ENCODE assay signal across 26 cellular contexts in the genomic region with DNA sequence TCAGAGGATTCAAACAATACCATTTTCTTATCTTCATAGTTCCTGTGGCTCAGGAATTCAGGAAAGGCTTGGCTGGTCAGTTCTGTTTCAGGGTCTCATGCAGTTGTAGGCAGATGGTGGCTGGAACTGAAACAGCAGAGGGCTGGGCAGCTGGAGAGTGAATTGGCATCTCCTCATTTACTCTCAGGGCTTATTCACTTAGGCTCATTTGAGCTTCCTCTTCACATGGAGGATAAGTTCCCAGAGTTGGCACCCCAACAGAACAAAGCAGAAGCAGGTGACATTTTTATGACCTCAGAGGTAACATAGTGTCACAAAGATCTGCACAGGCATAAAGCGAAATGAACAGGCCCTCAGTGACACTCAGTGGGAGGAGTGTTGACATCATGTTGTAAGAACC.
A peak's percentile ranks its signal among the peaks of the same experiment; 100 is the strongest.
DNase-seq lines count a peak whose midpoint lies in the region; ATAC-seq and TF ChIP-seq lines count a peak whose summit lies in the region.
"Had no signal": no experiment of that assay in that cellular context is flagged by ENCODE, and none has a peak within 500 bp of the region (broad histone marks: within the 10 kb centered on the region; RNA-seq: fewer than 3 reads in every experiment).

No MANE protein-coding gene starts in this region.

- H2BK120ac ChIP-seq in mesendoderm (ENCODE audit: low read depth, low read length) = no peak overlapping the region

- H3K79me2 ChIP-seq in mesendoderm (ENCODE audit: control insufficient read depth, insufficient read depth, low read length) = no peaks in the 10 kb centered on the region

- no peak overlapping the region for H2BK15ac ChIP-seq in mesendoderm (replicated peaks; ENCODE audit: low read depth)

- no peaks in the 10 kb centered on the region for H3K79me1 ChIP-seq in mesendoderm (ENCODE audit: low read length)

- no peak overlapping the region for H4K5ac ChIP-seq in mesendoderm (ENCODE audit: low read length)

- TF ChIP-seq CTCF in AG09309 (IDR thresholded peaks at IDR 0.05; ENCODE audit: control insufficient read depth, insufficient read depth, low read depth, low read length, missing control alignments) = peak; percentile 7

- no peaks in the 10 kb centered on the region for H3K36me3 ChIP-seq in mesendoderm (ENCODE audit: control insufficient read depth, insufficient read depth, low read length)
- H3K36me3 ChIP-seq: ascending aorta, transverse colon had no signal

- no peak overlapping the region for H3K9ac ChIP-seq in mesendoderm (ENCODE audit: low read length)

- no peak overlapping the region for H3K4ac ChIP-seq in mesendoderm (ENCODE audit: low read depth, low read length)

- DNase-seq in AG09309 (ENCODE audit: low read depth) = peak; percentile 32
- DNase-seq in LHCN-M2 (ENCODE audit: low read depth) = peak; percentile 1
- DNase-seq in dermis microvascular lymphatic vessel endothelial cell (ENCODE audit: low read depth in 2 of 2) = peak; percentile 22 to 56
- peak; percentile 66 for DNase-seq in mesendoderm
- no peak for DNase-seq in GDM1 (lab: John Stamatoyannopoulos, UW)
- no peak for DNase-seq in NK-92 (lab: John Stamatoyannopoulos, UW; ENCODE audit: unreplicated experiment)
- DNase-seq: activated CD4-positive, alpha-beta T cell treated with anti-CD3 and anti-CD28 coated beads, Interleukin-2, amount 50 U/mL, for 4 hours; activated naive CD4-positive, alpha-beta T cell treated with anti-CD3 and anti-CD28 coated beads for 36 hours; activated T-cell treated with anti-CD3 and anti-CD28 coated beads, Interleukin-2, amount 50 U/mL, for 1 hour; CD8-positive, alpha-beta memory T cell; DMS79; dorsolateral prefrontal cortex; H7; heart left ventricle; NCI-H2081; NCI-H526; occipital lobe; sigmoid colon; stimulated activated CD4-positive, alpha-beta T cell treated with anti-CD3 and anti-CD28 coated beads, Interleukin-1b, Interleukin-23, amount 100 ng/mL, for 48 hours; transverse colon; WERI-Rb-1 had no signal

- no CpG with 5 or more reads among the region's 1 CpG for WGBS in mesendoderm (ENCODE audit: extremely low coverage, insufficient coverage, low lambda C conversion rate)

- no peak overlapping the region for H3K18ac ChIP-seq in mesendoderm (ENCODE audit: low read length)

- H3K4me1 ChIP-seq in mesendoderm (ENCODE audit: control insufficient read depth, low read depth, low read length) = no peaks in the 10 kb centered on the region
- H3K4me1 ChIP-seq: ascending aorta, esophagus muscularis mucosa, heart left ventricle, sigmoid colon, transverse colon had no signal

- no peaks in the 10 kb centered on the region for H3K27me3 ChIP-seq in mesendoderm (ENCODE audit: insufficient read depth, low read length, poor library complexity)
- H3K27me3 ChIP-seq: ascending aorta, dorsolateral prefrontal cortex, esophagus muscularis mucosa, heart left ventricle, sigmoid colon, transverse colon had no signal

- no peak overlapping the region for H3K4me3 ChIP-seq in AG09309 (ENCODE audit: control insufficient read depth, low read depth, low read length)
- H3K4me3 ChIP-seq in mesendoderm (ENCODE audit: low read length) = no peak overlapping the region
- H3K4me3 ChIP-seq: ascending aorta, dorsolateral prefrontal cortex, esophagus muscularis mucosa, heart left ventricle, sigmoid colon, transverse colon had no signal

- no peak overlapping the region for H2BK5ac ChIP-seq in mesendoderm (ENCODE audit: low read length)

- H3K23ac ChIP-seq in mesendoderm (ENCODE audit: low read length) = no peak overlapping the region

- no peak overlapping the region for H4K8ac ChIP-seq in mesendoderm (ENCODE audit: low read depth, low read length)

- no peak overlapping the region for H3K27ac ChIP-seq in mesendoderm (ENCODE audit: low read depth, low read length)
- H3K27ac ChIP-seq: ascending aorta, dorsolateral prefrontal cortex, esophagus muscularis mucosa, heart left ventricle, HL-60, sigmoid colon, transverse colon, WERI-Rb-1 had no signal

- H3K56ac ChIP-seq in mesendoderm (ENCODE audit: low read length) = no peak overlapping the region

- H3K4me2 ChIP-seq in mesendoderm (ENCODE audit: low read length) = no peak overlapping the region

- ATAC-seq in HG02840 (IDR thresholded peaks at IDR 0.05; ENCODE audit: low FRiP score, unreplicated experiment) = no peak
- ATAC-seq in HG02610 (IDR thresholded peaks at IDR 0.05; ENCODE audit: unreplicated experiment) = no peak
- ATAC-seq: heart left ventricle had no signal

- no peak overlapping the region for H2AK5ac ChIP-seq in mesendoderm (ENCODE audit: low read length)

Comparison
In these comparisons a context has a peak if more than half of its experiments do, and no peak if none do; other contexts are left out.
1. DNase-seq: peak in AG09309 (single experiment), LHCN-M2 (single experiment), dermis microvascular lymphatic vessel endothelial cell (2 of 2) and mesendoderm (single experiment); none in GDM1 (single experiment) and NK-92 (single experiment).